ENCODE assay signal across 8 cellular contexts in the genomic region with DNA sequence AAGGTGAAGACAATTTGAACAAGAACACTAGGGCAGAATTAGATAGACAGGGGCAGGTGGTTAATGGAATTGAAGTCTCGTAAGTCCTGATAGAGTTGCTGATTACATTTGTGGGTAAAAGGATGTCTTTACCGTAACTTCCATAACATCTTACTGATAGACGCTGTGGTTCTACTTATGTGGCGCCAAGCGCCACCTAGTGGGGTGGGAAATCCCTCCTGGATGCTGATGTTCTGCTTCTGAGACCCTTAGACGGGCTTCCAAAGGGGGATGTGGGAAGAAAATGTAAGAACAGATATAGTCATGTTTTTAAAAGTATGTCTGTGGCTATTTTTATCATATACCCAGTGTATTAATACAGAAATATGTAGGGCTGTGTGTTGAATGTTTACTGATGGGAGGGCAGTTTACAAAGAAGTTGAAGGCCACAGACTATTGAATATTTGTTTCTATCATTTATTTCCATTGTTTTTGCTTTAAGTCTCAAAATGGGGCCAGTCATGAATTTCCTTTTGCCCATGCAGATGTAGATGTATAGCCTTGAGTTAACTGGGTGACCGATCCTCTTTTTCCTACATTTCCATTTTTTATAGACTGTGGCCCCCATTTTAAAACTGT. TPM values are rescaled to one million over a fixed set of nuclear protein-coding genes. Genes with fewer than 3 reads are reported as not detected.
DNase-seq lines count a peak whose midpoint lies in the region; ATAC-seq, FAIRE-seq and TF ChIP-seq lines count a peak whose summit lies in the region.

No MANE protein-coding gene starts in this region.

- no peak overlapping the region for H3K27ac ChIP-seq in MM.1S (ENCODE audit: low read length)
- H3K27ac ChIP-seq in pancreas: no peak overlapping the region

- no peaks in the 10 kb centered on the region for H3K9me3 Mint-ChIP-seq in activated CD4-positive, alpha-beta memory T cell treated with anti-CD3 and anti-CD28 coated beads for 36 hours

- no peak overlapping the region for H2AFZ ChIP-seq in MM.1S (ENCODE audit: low read length)

- H3K36me3 Mint-ChIP-seq in activated CD4-positive, alpha-beta memory T cell treated with anti-CD3 and anti-CD28 coated beads for 36 hours: no peaks in the 10 kb centered on the region

- WGBS in pancreas, 2 donors: 26 to 36% methylated on average over 7 of the region's 7 CpGs

- H3K9me3 ChIP-seq in MM.1S (replicated peaks; ENCODE audit: insufficient read depth, low read length) (no peaks in the 10 kb centered on the region), pancreas (no peaks in the 10 kb centered on the region)

- H3K4me3 Mint-ChIP-seq in activated CD4-positive, alpha-beta memory T cell treated with anti-CD3 and anti-CD28 coated beads for 36 hours: no peak overlapping the region

- H3K4me2 ChIP-seq in MM.1S (ENCODE audit: low read depth, low read length): no peak overlapping the region

- TF ChIP-seq CTCF in MM.1S (IDR thresholded peaks at IDR 0.05; ENCODE audit: low read length): peak; percentile 65
- TF ChIP-seq CTCF in epithelial cell of proximal tubule (conservative IDR thresholded peaks at IDR 0.05; ENCODE audit: low read depth, low read length): peak; percentile 73
- TF ChIP-seq CTCF in pancreas (IDR thresholded peaks at IDR 0.05): peak; percentile 25 to 45 (median 42)

- no peaks in the 10 kb centered on the region for H3K27me3 Mint-ChIP-seq in activated CD4-positive, alpha-beta memory T cell treated with anti-CD3 and anti-CD28 coated beads for 36 hours

- H3K4me1 Mint-ChIP-seq in activated CD4-positive, alpha-beta memory T cell treated with anti-CD3 and anti-CD28 coated beads for 36 hours (ENCODE audit: low read depth): peaks cover 18% of the 10 kb centered on the region

- H3K36me3 ChIP-seq in MM.1S (replicated peaks; ENCODE audit: insufficient read depth, low read length) (no peaks in the 10 kb centered on the region), pancreas (no peaks in the 10 kb centered on the region)

- no peaks in the 10 kb centered on the region for H3K9me2 ChIP-seq in MM.1S (replicated peaks; ENCODE audit: insufficient read depth, low read length)

- H3K27me3 ChIP-seq in MM.1S (replicated peaks; ENCODE audit: insufficient read depth, low read length) (no peaks in the 10 kb centered on the region), pancreas (peaks cover 0 to 5% (median 0%) of the 10 kb centered on the region in 4 donors)

- FAIRE-seq in pancreas (lab: Jason Lieb, UNC): no peak

- CTCF ChIA-PET in activated CD4-positive, alpha-beta memory T cell treated with anti-CD3 and anti-CD28 coated beads for 36 hours (lab: Charles Lee): interaction anchor here (3.2 kb wide), 1 partner anchor 79 kb away, joined by 21 read pairs; no protein-coding TSS in a partner anchor

- peak; percentile 36 for DNase-seq in EH (ENCODE audit: low read depth)
- peak; percentile 44 for DNase-seq in MM.1S
- peak; percentile 51 for DNase-seq in activated CD4-positive, alpha-beta memory T cell treated with anti-CD3 and anti-CD28 coated beads for 36 hours
- DNase-seq in epithelial cell of proximal tubule (ENCODE audit: low read depth): no peak
- DNase-seq in pancreas: peak in 2 of 6 donors; percentile 14 to 59
- DNase-seq in KG1 (lab: John Stamatoyannopoulos, UW): no peak
- no peak for DNase-seq in NCI-H187 treated with DMSO at 0.1 percent for 48 hours (lab: John Stamatoyannopoulos, UW)

- H3K79me2 ChIP-seq in MM.1S (ENCODE audit: low read length): no peaks in the 10 kb centered on the region

- ATAC-seq in pancreas (peak in 3 of 4 donors; percentile 44 to 70 (median 50)), HG02870 (IDR thresholded peaks at IDR 0.05; ENCODE audit: unreplicated experiment) (no peak)

- intact Hi-C loops in activated CD4-positive, alpha-beta memory T cell treated with anti-CD3 and anti-CD28 coated beads for 36 hours (cut with micrococcal nuclease): loop anchor here (1.0 to 2.0 kb wide), 4 partner anchors 50 to 185 kb away; no protein-coding TSS in a partner anchor
- intact Hi-C loops in pancreas (cut with DNase I): no loop called here

- H3K27ac Mint-ChIP-seq in activated CD4-positive, alpha-beta memory T cell treated with anti-CD3 and anti-CD28 coated beads for 36 hours: no peak overlapping the region

- H3K4me3 ChIP-seq in MM.1S (ENCODE audit: low read length) (no peak overlapping the region), epithelial cell of proximal tubule (ENCODE audit: low read depth, low read length) (no peak overlapping the region), pancreas (no peak overlapping the region)

- H3K9ac ChIP-seq in MM.1S (ENCODE audit: low read length): no peak overlapping the region

- H3K4me1 ChIP-seq in MM.1S (ENCODE audit: low read length): peaks cover 42% of the 10 kb centered on the region
- H3K4me1 ChIP-seq in pancreas: no peaks in the 10 kb centered on the region

- POLR2A ChIA-PET in activated CD4-positive, alpha-beta memory T cell treated with anti-CD3 and anti-CD28 coated beads for 36 hours (lab: Charles Lee): no interaction called here

- H3F3A ChIP-seq in MM.1S (ENCODE audit: insufficient read depth, low read length): peaks cover 32% of the 10 kb centered on the region

- no peaks in the 10 kb centered on the region for H4K20me1 ChIP-seq in MM.1S (ENCODE audit: insufficient read depth, low read length)

RNA-seq across cellular contexts. Expression of a gene that starts 12.2 kb away (rescaled TPM):
- total RNA-seq in activated CD4-positive, alpha-beta memory T cell treated with anti-CD3 and anti-CD28 coated beads for 36 hours: not detected
- total RNA-seq in epithelial cell of proximal tubule: not detected in 2 replicates
- 1 to 10 TPM in 2 of 6 donors, under 1 TPM in 4; 0.05 to 2.0 (median 0.47) TPM for total RNA-seq in pancreas
- under 1 TPM; 0.04 to 0.05 TPM for polyA plus RNA-seq in pancreas

RNA-seq across cellular contexts. Expression of a gene that starts 27.3 kb away (rescaled TPM):
- not detected for total RNA-seq in activated CD4-positive, alpha-beta memory T cell treated with anti-CD3 and anti-CD28 coated beads for 36 hours
- total RNA-seq in epithelial cell of proximal tubule (not detected in 2 replicates), pancreas (1 to 10 TPM in 2 of 6 donors, under 1 TPM in 4; 0.05 to 5.1 (median 0.22) TPM)
- under 1 TPM; 0.08 to 0.09 TPM for polyA plus RNA-seq in pancreas

Comparison
In these comparisons a context has a peak if more than half of its experiments do, and no peak if none do; other contexts are left out.
1. DNase-seq: peak in EH (single experiment), MM.1S (single experiment) and activated CD4-positive, alpha-beta memory T cell treated with anti-CD3 and anti-CD28 coated beads for 36 hours (single experiment); none in epithelial cell of proximal tubule (single experiment), KG1 (single experiment) and NCI-H187 treated with DMSO at 0.1 percent for 48 hours (single experiment).
2. Peak in every context shown above with its lines, with median percentiles within 50 percentile points of each other: CTCF ChIP-seq.